In the genomic region with DNA sequence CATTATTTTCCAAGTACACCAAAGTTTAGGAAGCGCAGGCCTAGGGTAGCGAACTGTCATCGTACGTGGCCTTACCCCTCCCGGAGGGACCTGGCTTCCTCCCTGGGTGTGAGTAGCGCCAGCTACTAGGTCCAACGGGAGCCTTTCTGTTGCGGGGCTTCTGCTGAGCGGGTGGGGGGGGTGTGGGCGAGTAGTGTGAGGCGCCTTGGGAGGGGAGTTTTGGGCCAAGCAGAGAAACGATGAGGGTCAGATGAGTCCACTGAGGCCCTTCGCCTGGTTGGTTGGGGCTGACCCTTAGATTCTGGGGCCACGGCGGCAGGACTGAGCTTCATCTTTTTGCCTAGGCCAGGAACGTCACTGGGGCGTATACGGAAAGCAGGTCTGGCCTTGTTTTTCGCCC, we compare ENCODE assay signal across 8 cellular contexts. TPM values are rescaled to one million over a fixed set of nuclear protein-coding genes. Genes with fewer than 3 reads are reported as not detected.
DNase-seq lines count a peak whose midpoint lies in the region; ATAC-seq lines count a peak whose summit lies in the region.

No MANE protein-coding gene starts in this region.

- DNase-seq in activated CD4-positive, alpha-beta T cell treated with anti-CD3 and anti-CD28 coated beads for 36 hours, result no peak
- no peak for DNase-seq in activated CD4-positive, alpha-beta T cell treated with anti-CD3 and anti-CD28 coated beads, Interleukin-2, amount 50 U/mL, for 4 hours
- DNase-seq in adipocyte (ENCODE audit: low read depth) (peak; percentile 14), NCI-H2196 (lab: John Stamatoyannopoulos, UW; ENCODE audit: unreplicated experiment) (no peak)

- no peaks in the 10 kb centered on the region for H3K27me3 ChIP-seq in adipocyte (replicated peaks; ENCODE audit: control insufficient read depth, insufficient read depth, low read length)
- no peaks in the 10 kb centered on the region for H3K27me3 ChIP-seq in layer of hippocampus (ENCODE audit: control insufficient read depth, insufficient read depth, low read length)

- H3K9ac ChIP-seq in adipocyte (ENCODE audit: low read length), result peak overlapping the region; percentile 92

- POLR2A ChIA-PET in activated CD4-positive, alpha-beta T cell treated with anti-CD3 and anti-CD28 coated beads for 36 hours (lab: Charles Lee), result interaction anchor here (1.6 to 2.0 kb wide), 2 partner anchors 16 to 207 kb away, joined by 8 to 13 read pairs; partner anchors contain the start of gene PMM1

- CTCF ChIA-PET in activated CD4-positive, alpha-beta T cell treated with anti-CD3 and anti-CD28 coated beads for 36 hours (lab: Charles Lee), result interaction anchor here (1.2 to 2.7 kb wide), 2 partner anchors 20 to 150 kb away, joined by 4 to 16 read pairs; no protein-coding TSS in a partner anchor

- H3K27me3 Mint-ChIP-seq in activated CD4-positive, alpha-beta T cell treated with anti-CD3 and anti-CD28 coated beads for 36 hours, result no peaks in the 10 kb centered on the region

- peak overlapping the region; percentile 79 for H3K4me3 Mint-ChIP-seq in activated CD4-positive, alpha-beta T cell treated with anti-CD3 and anti-CD28 coated beads for 36 hours

- H3K4me1 Mint-ChIP-seq in activated CD4-positive, alpha-beta T cell treated with anti-CD3 and anti-CD28 coated beads for 36 hours, result peaks cover 10% of the 10 kb centered on the region

- peak overlapping the region; percentile 93 for H3K4me3 ChIP-seq in adipocyte (ENCODE audit: low read length)

- peak overlapping the region; percentile 83 for H3K27ac Mint-ChIP-seq in activated CD4-positive, alpha-beta T cell treated with anti-CD3 and anti-CD28 coated beads for 36 hours

- ATAC-seq in activated CD4-positive, alpha-beta T cell treated with anti-CD3 and anti-CD28 coated beads for 36 hours, result no peak
- no peak for ATAC-seq in GM21576 (IDR thresholded peaks at IDR 0.05; ENCODE audit: unreplicated experiment)
- no peak for ATAC-seq in HG02981 (IDR thresholded peaks at IDR 0.05; ENCODE audit: unreplicated experiment)

- no peaks in the 10 kb centered on the region for H3K9me3 Mint-ChIP-seq in activated CD4-positive, alpha-beta T cell treated with anti-CD3 and anti-CD28 coated beads for 36 hours (ENCODE audit: low read depth)

- peaks cover 17% of the 10 kb centered on the region for H3K4me1 ChIP-seq in adipocyte (ENCODE audit: control insufficient read depth, insufficient read depth, low read length)

- no peaks in the 10 kb centered on the region for H3K9me3 ChIP-seq in adipocyte (ENCODE audit: control insufficient read depth, low read length)

- no peaks in the 10 kb centered on the region for H3K36me3 Mint-ChIP-seq in activated CD4-positive, alpha-beta T cell treated with anti-CD3 and anti-CD28 coated beads for 36 hours (ENCODE audit: low read depth)

- intact Hi-C loops in activated CD4-positive, alpha-beta T cell treated with anti-CD3 and anti-CD28 coated beads for 36 hours (cut with DNase I, micrococcal nuclease), result loop anchor here (5.0 kb wide), 2 partner anchors 240 to 1120 kb away; partner anchors contain the start of genes DESI1 (in 1 of the 2) and XRCC6 (in 1 of the 2)

- H3K27ac ChIP-seq in layer of hippocampus (ENCODE audit: low read depth, low read length) (peak overlapping the region; percentile 99), temporal lobe (ENCODE audit: low read depth, low read length) (peak overlapping the region; percentile 99)

- peaks cover 6% of the 10 kb centered on the region for H3K36me3 ChIP-seq in adipocyte (ENCODE audit: control insufficient read depth, insufficient read depth, low read length, severe bottlenecking)

RNA-seq across cellular contexts. Expression of gene TEF, which starts 0.9 kb away (rescaled TPM):
- total RNA-seq in activated CD4-positive, alpha-beta T cell treated with anti-CD3 and anti-CD28 coated beads for 36 hours, result 1 to 10 TPM; 1.7 to 2.2 TPM
- 6.1 TPM for total RNA-seq in temporal lobe
